Comparison of ENCODE assay signal across 25 cellular contexts in genomic region chr12:10621278-10621677, GRCh38. TPM values are rescaled to one million over a fixed set of nuclear protein-coding genes. Genes with fewer than 3 reads are reported as not detected.
"Had no signal": no experiment of that assay in that cellular context is flagged by ENCODE, and none has a peak within 500 bp of the region (broad histone marks: within the 10 kb centered on the region; RNA-seq: fewer than 3 reads in every experiment).

No MANE protein-coding gene starts in this region.

- H3K27me3 ChIP-seq: foreskin keratinocyte, left lung had no signal

- H3K27ac Mint-ChIP-seq: mesothelial cell of epicardium, naive B cell had no signal

- H3K36me3 Mint-ChIP-seq: mesothelial cell of epicardium, naive B cell had no signal

- H3K9me3 ChIP-seq: esophagus muscularis mucosa, gastroesophageal sphincter, heart right ventricle, left lung, lower lobe of right lung, mucosa of descending colon had no signal

- H3K4me1 ChIP-seq: esophagus muscularis mucosa, gastroesophageal sphincter, heart right ventricle, left lung, lower lobe of right lung had no signal

- DNase-seq: dermis blood vessel endothelial cell; dorsolateral prefrontal cortex; effector CD4-positive, alpha-beta T cell; effector memory CD4-positive, alpha-beta T cell; foreskin keratinocyte; heart right ventricle; hippocampal formation; left cardiac atrium; left lung; left ventricle myocardium superior; lower lobe of right lung; mesenchymal stem cell; mucosa of descending colon; naive B cell had no signal

- H3K4me3 Mint-ChIP-seq: mesothelial cell of epicardium, naive B cell had no signal

- ATAC-seq: foreskin keratinocyte, gastroesophageal sphincter, heart right ventricle, left cardiac atrium, left lung, left ventricle myocardium superior, lower lobe of right lung, mucosa of descending colon had no signal

- H3K27ac ChIP-seq: coronary artery, esophagus muscularis mucosa, foreskin keratinocyte, gastroesophageal sphincter, heart right ventricle, left lung, lower lobe of right lung had no signal

- H3K4me3 ChIP-seq: coronary artery, dorsolateral prefrontal cortex, esophagus muscularis mucosa, gastroesophageal sphincter, heart right ventricle, left lung, lower lobe of right lung, mucosa of descending colon had no signal

- FAIRE-seq: colon, endothelial cell of umbilical vein, frontal cortex, islet of Langerhans, keratinocyte had no signal

- H3K36me3 ChIP-seq: esophagus muscularis mucosa, gastroesophageal sphincter, heart right ventricle, left lung, lower lobe of right lung had no signal

- H3K9me3 Mint-ChIP-seq: mesothelial cell of epicardium, naive B cell had no signal

- H3K4me1 Mint-ChIP-seq: mesothelial cell of epicardium, naive B cell had no signal

RNA-seq across cellular contexts. Expression of gene STYK1, which starts 52.6 kb away (rescaled TPM):
- total RNA-seq: fibroblast of lung, left ventricle myocardium superior, mesenteric fat pad had no signal
